Comparison of ENCODE assay signal across 1 cellular context in genomic region chr14:73058224-73058922, GRCh38.
TF ChIP-seq lines count a peak whose summit lies in the region.

Gene RBM25 (plus strand): TSS chr14:73058534. CDS start chr14:73071642, 13,108 bp downstream.

TF ChIP-seq in HEK293, 187 proteins besides CTCF, POLR2A, EP300 and RAD21 (continued from another document and continues in another):
- TF ChIP-seq ZNF2 (tag by site-specific recombination; IDR thresholded peaks at IDR 0.05) (0 out of 2 replicates have a peak, but pooled peaks have one; percentile 13), ZNF132 (tag by site-specific recombination; IDR thresholded peaks at IDR 0.05; ENCODE audit: borderline replicate concordance) (no peak), ZFHX2 (tag by site-specific recombination; conservative IDR thresholded peaks at IDR 0.05) (peak; percentile 90), ZNF747 (tag by site-specific recombination; IDR thresholded peaks at IDR 0.05) (no peak), PRDM1 (tag by site-specific recombination; IDR thresholded peaks at IDR 0.05) (no peak), ZBTB10 (tag by site-specific recombination; IDR thresholded peaks at IDR 0.05) (no peak), ZNF830 (tag by site-specific recombination; IDR thresholded peaks at IDR 0.05; ENCODE audit: low read depth) (no peak), ZNF600 (tag by site-specific recombination; IDR thresholded peaks at IDR 0.05) (no peak), ZNF24 (tag by site-specific recombination; IDR thresholded peaks at IDR 0.05) (peak; percentile 53; the same call in 1 of the 2 replicates), ZNF175 (tag by site-specific recombination; IDR thresholded peaks at IDR 0.05) (no peak), ZNF544 (tag by site-specific recombination; IDR thresholded peaks at IDR 0.05) (no peak), ZNF16 (tag by site-specific recombination; IDR thresholded peaks at IDR 0.05; ENCODE audit: low read depth) (no peak), ZNF558 (tag by site-specific recombination; IDR thresholded peaks at IDR 0.05) (no peak), SCRT1 (tag by site-specific recombination; IDR thresholded peaks at IDR 0.05; ENCODE audit: borderline replicate concordance) (no peak), ZNF488 (tag by site-specific recombination; IDR thresholded peaks at IDR 0.05) (no peak), ZNF302 (tag by site-specific recombination; IDR thresholded peaks at IDR 0.05; ENCODE audit: low read depth) (no peak), ZNF169 (tag by site-specific recombination; IDR thresholded peaks at IDR 0.05) (no peak), ZNF621 (tag by site-specific recombination; IDR thresholded peaks at IDR 0.05) (no peak), ZNF266 (tag by site-specific recombination; IDR thresholded peaks at IDR 0.05; ENCODE audit: low read depth) (no peak), ZBTB26 (tag by site-specific recombination; optimal IDR thresholded peaks at IDR 0.05) (peak; percentile 77), ZNF561 (tag by site-specific recombination; IDR thresholded peaks at IDR 0.05; ENCODE audit: borderline replicate concordance) (no peak), OSR2 (tag by site-specific recombination; IDR thresholded peaks at IDR 0.05) (no peak), ZNF777 (tag by site-specific recombination; IDR thresholded peaks at IDR 0.05; ENCODE audit: borderline replicate concordance) (no peak), ZNF654 (tag by site-specific recombination; IDR thresholded peaks at IDR 0.05; ENCODE audit: low read depth) (peak; percentile 20; the same call in 1 of the 2 replicates), ZFP41 (tag by site-specific recombination; IDR thresholded peaks at IDR 0.05; ENCODE audit: borderline replicate concordance) (no peak), ZNF239 (tag by site-specific recombination; IDR thresholded peaks at IDR 0.05) (no peak), ZNF624 (tag by site-specific recombination; IDR thresholded peaks at IDR 0.05) (no peak), ZSCAN18 (tag by site-specific recombination; IDR thresholded peaks at IDR 0.05) (no peak), HOXA7 (CRISPR knock-in tag; IDR thresholded peaks at IDR 0.05; ENCODE audit: borderline replicate concordance) (no peak), ZNF585B (tag by site-specific recombination; IDR thresholded peaks at IDR 0.05) (no peak), ZNF792 (tag by site-specific recombination; IDR thresholded peaks at IDR 0.05) (no peak), ZNF155 (tag by site-specific recombination; IDR thresholded peaks at IDR 0.05) (no peak), ZNF514 (tag by site-specific recombination; IDR thresholded peaks at IDR 0.05) (no peak), ZNF513 (tag by site-specific recombination; IDR thresholded peaks at IDR 0.05) (peak; percentile 92), ZNF707 (tag by site-specific recombination; IDR thresholded peaks at IDR 0.05) (no peak), ZNF223 (tag by site-specific recombination; IDR thresholded peaks at IDR 0.05) (no peak), ZBTB8A (tag by site-specific recombination; IDR thresholded peaks at IDR 0.05) (peak; percentile 31), ZNF785 (tag by site-specific recombination; IDR thresholded peaks at IDR 0.05) (no peak), ZNF18 (tag by site-specific recombination; IDR thresholded peaks at IDR 0.05) (no peak), ZNF623 (tag by site-specific recombination; IDR thresholded peaks at IDR 0.05) (no peak), TCF7L2 (IDR thresholded peaks at IDR 0.05; ENCODE audit: borderline replicate concordance, low read depth, low read length) (0 out of 2 replicates have a peak, but pooled peaks have one; percentile 44), FEZF1 (tag by site-specific recombination; IDR thresholded peaks at IDR 0.05) (no peak), ZNF362 (tag by site-specific recombination; IDR thresholded peaks at IDR 0.05) (no peak), ZNF292 (tag by site-specific recombination; IDR thresholded peaks at IDR 0.05; ENCODE audit: borderline replicate concordance, low read depth) (no peak), SP2 (tag by site-specific recombination; IDR thresholded peaks at IDR 0.05) (peak; percentile 49), ZNF473 (tag by site-specific recombination; IDR thresholded peaks at IDR 0.05) (no peak), ZNF530 (tag by site-specific recombination; IDR thresholded peaks at IDR 0.05; ENCODE audit: low read depth) (no peak), REST (tag by site-specific recombination; IDR thresholded peaks at IDR 0.05) (no peak), KLF8 (tag by site-specific recombination; IDR thresholded peaks at IDR 0.05) (peak; percentile 77), ZNF610 (tag by site-specific recombination; IDR thresholded peaks at IDR 0.05; ENCODE audit: borderline replicate concordance) (no peak), ZNF148 (tag by site-specific recombination; IDR thresholded peaks at IDR 0.05; ENCODE audit: borderline replicate concordance) (no peak)
